Comparison of ENCODE assay signal across 1 cellular context in the genomic region with DNA sequence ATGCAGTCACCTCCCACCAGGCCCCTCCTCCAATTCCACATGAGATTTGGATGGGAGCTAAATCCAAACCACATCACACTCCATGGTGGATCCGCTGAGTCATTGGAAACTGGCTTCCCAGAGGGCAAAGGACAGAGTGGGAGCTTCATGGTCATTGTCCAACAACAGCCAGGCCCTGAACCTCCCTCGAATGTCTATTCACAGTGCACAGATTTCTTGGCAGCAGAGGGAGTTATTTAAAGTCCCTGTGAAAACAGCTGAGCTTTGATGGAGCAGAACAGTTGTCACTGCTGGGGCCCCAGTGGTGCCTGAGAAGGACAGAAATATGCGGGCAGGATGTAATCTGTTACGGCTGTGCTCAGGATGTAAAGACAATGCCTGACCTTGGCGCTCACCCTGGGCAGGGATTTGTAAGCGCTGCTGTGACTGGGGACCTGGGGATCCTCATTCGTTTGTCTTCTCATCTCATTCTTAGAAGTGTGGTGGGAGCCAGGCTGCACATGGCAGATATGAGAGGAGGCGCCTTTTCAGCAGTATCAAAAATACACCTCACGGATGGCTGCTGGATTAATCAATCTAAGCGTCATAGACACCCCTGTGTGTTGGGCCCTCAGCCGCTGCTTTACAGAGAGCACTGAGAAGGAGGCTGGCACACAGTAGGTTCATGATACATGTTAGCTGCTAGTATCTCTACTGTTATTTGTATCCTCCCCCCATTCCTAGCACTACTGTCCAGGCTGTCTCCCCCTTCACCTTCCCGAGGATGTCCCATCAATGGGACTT.
TF ChIP-seq lines count a peak whose summit lies in the region.

No MANE protein-coding gene starts in this region.

TF ChIP-seq in WTC11, 78 proteins besides CTCF, POLR2A, EP300 and RAD21 (continued from another document):
- TF ChIP-seq AR (CRISPR knock-in tag; IDR thresholded peaks at IDR 0.05) (no peak), NFE2L1 (CRISPR knock-in tag; IDR thresholded peaks at IDR 0.05) (no peak), SMAD3 (CRISPR knock-in tag; IDR thresholded peaks at IDR 0.05; ENCODE audit: borderline replicate concordance) (no peak), SP1 (CRISPR knock-in tag; conservative IDR thresholded peaks at IDR 0.05) (no peak), MLX (CRISPR knock-in tag; IDR thresholded peaks at IDR 0.05) (no peak), NFATC4 (CRISPR knock-in tag; IDR thresholded peaks at IDR 0.05) (no peak), CBFB (CRISPR knock-in tag; IDR thresholded peaks at IDR 0.05; ENCODE audit: low read depth) (no peak)
- TF ChIP-seq, protein P1, sequence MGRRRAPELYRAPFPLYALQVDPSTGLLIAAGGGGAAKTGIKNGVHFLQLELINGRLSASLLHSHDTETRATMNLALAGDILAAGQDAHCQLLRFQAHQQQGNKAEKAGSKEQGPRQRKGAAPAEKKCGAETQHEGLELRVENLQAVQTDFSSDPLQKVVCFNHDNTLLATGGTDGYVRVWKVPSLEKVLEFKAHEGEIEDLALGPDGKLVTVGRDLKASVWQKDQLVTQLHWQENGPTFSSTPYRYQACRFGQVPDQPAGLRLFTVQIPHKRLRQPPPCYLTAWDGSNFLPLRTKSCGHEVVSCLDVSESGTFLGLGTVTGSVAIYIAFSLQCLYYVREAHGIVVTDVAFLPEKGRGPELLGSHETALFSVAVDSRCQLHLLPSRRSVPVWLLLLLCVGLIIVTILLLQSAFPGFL (CRISPR knock-in tag; IDR thresholded peaks at IDR 0.05; ENCODE audit: borderline replicate concordance) = no peak
